Comparison of ENCODE assay signal across 22 cellular contexts in the genomic region with DNA sequence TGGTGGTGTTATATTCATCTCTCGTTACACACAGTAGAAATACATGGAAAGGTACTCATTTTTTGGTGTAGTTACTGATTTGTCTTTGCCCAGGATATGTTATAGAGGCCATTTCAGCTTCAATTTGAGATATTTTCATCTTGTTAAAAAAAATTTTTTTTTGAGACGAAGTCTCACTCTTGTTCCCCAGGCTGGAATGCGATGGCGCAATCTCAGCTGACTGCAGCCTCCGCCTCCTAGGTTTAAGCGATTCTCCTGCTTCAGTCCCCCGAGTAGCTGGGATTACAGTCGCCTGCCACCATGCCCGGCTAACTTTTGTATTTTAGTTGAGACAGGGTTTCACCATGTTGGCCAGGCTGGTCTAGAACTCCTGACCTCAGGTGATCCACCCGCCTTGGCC.
"Had no signal": no experiment of that assay in that cellular context is flagged by ENCODE, and none has a peak within 500 bp of the region (broad histone marks: within the 10 kb centered on the region; RNA-seq: fewer than 3 reads in every experiment).

No MANE protein-coding gene starts in this region.

- H3K4me1 ChIP-seq: esophagus muscularis mucosa, gastroesophageal sphincter, left ventricle myocardium inferior, lower lobe of right lung, neural progenitor cell, right atrium auricular region, upper lobe of left lung had no signal

- H3K9me3 ChIP-seq: esophagus muscularis mucosa, gastroesophageal sphincter, left ventricle myocardium inferior, lower lobe of right lung, ovary, right atrium auricular region, upper lobe of left lung had no signal

- H3K27me3 ChIP-seq: dorsolateral prefrontal cortex, esophagus muscularis mucosa, gastroesophageal sphincter, neural progenitor cell, ovary, right atrium auricular region, upper lobe of left lung had no signal

- H3K27ac ChIP-seq: dorsolateral prefrontal cortex, esophagus muscularis mucosa, gastroesophageal sphincter, left ventricle myocardium inferior, lower lobe of right lung, neural progenitor cell, ovary, right atrium auricular region, upper lobe of left lung had no signal

- DNase-seq: cortex of kidney; dorsolateral prefrontal cortex; effector CD8-positive, alpha-beta T cell; foreskin fibroblast; glutamatergic neuron; kidney; left cardiac atrium; left ventricle myocardium inferior; lower lobe of right lung; midbrain; nucleus accumbens; ovary; stimulated activated CD4-positive, alpha-beta T cell treated with anti-CD3 and anti-CD28 coated beads, Interleukin-2, amount 100 ng/mL, for 48 hours; stimulated activated naive CD4-positive, alpha-beta T cell treated with Interleukin-2 at 50 U/mL for 16 hours; upper lobe of left lung had no signal

- ATAC-seq: gastroesophageal sphincter; left cardiac atrium; lower lobe of right lung; natural killer cell treated with Interleukin-12 subunit alpha and Interleukin-12 subunit beta and Interleukin-15 and Interleukin-18, amount 100 ng/mL, for 72 hours had no signal

- H3K4me2 ChIP-seq: neural progenitor cell, smooth muscle cell had no signal

- H3K4me3 ChIP-seq: dorsolateral prefrontal cortex, esophagus muscularis mucosa, gastroesophageal sphincter, left ventricle myocardium inferior, lower lobe of right lung, neural progenitor cell, ovary, right atrium auricular region, smooth muscle cell, upper lobe of left lung had no signal

- FAIRE-seq: endometrium, kidney had no signal

- H2AFZ ChIP-seq: neural progenitor cell had no signal

- H3K36me3 ChIP-seq: ovary had no signal

- H3K9ac ChIP-seq: neural progenitor cell had no signal
